In genomic region chr4:168831585-168831918, GRCh38 we compare ENCODE assay signal across 8 cellular contexts.
A peak's percentile ranks its signal among the peaks of the same experiment; 100 is the strongest.
DNase-seq lines count a peak whose midpoint lies in the region; ATAC-seq and TF ChIP-seq lines count a peak whose summit lies in the region.

No MANE protein-coding gene starts in this region.

- no peak for TF ChIP-seq CTCF in KMS-11 (conservative IDR thresholded peaks at IDR 0.05; ENCODE audit: low read depth, low read length)
- no peak for TF ChIP-seq CTCF in nephron progenitor cell (IDR thresholded peaks at IDR 0.05)
- TF ChIP-seq CTCF in GM13977 (IDR thresholded peaks at IDR 0.05; ENCODE audit: extremely low read depth, insufficient read depth, missing control alignments), result no peak

- H4K20me1 ChIP-seq in KMS-11 (ENCODE audit: insufficient read depth), result no peaks in the 10 kb centered on the region

- DNase-seq in nephron progenitor cell, result peak; percentile 18
- DNase-seq in NCI-H510A treated with DMSO at 0.1 percent for 48 hours (lab: John Stamatoyannopoulos, UW), result no peak
- DNase-seq in LoVo (ENCODE audit: low spot score), result no peak
- no peak for DNase-seq in GM13977 (ENCODE audit: low spot score)

- H2AFZ ChIP-seq in KMS-11 (ENCODE audit: low read depth), result peak overlapping the region; percentile 99

- no peaks in the 10 kb centered on the region for H3K36me3 ChIP-seq in KMS-11 (ENCODE audit: insufficient read depth)

- H3K27ac Mint-ChIP-seq in dendritic cell treated with granulocyte-macrophage colony-stimulating factor and Interleukin-4, amounts not matched to agents 40 ng/mL and 50 ng/mL, for 4 days, result peak overlapping the region; percentile 92
- peak overlapping the region; percentile 90 for H3K27ac Mint-ChIP-seq in nephron progenitor cell

- in situ Hi-C loops in GM13977 (cut with MboI; ENCODE audit: low pct_unique_long_range_greater_than_20kb, low sequenced_read_pairs, unreplicated experiment), result no loop called here

- H3K4me1 Mint-ChIP-seq in dendritic cell treated with granulocyte-macrophage colony-stimulating factor and Interleukin-4, amounts not matched to agents 40 ng/mL and 50 ng/mL, for 4 days (ENCODE audit: low read depth), result peaks cover 45% of the 10 kb centered on the region
- peaks cover 69% of the 10 kb centered on the region for H3K4me1 Mint-ChIP-seq in nephron progenitor cell

- H3K4me1 ChIP-seq in KMS-11 (ENCODE audit: low read depth, poor library complexity, severe bottlenecking), result peaks cover 42% of the 10 kb centered on the region

- no peak overlapping the region; the same call in 1 of the 2 replicates for H3K27ac ChIP-seq in KMS-11

- peak overlapping the region; percentile 78 for H3K4me2 ChIP-seq in KMS-11

- no peaks in the 10 kb centered on the region for H3K9me3 Mint-ChIP-seq in dendritic cell treated with granulocyte-macrophage colony-stimulating factor and Interleukin-4, amounts not matched to agents 40 ng/mL and 50 ng/mL, for 4 days
- H3K9me3 Mint-ChIP-seq in nephron progenitor cell, result no peaks in the 10 kb centered on the region

- H3K4me3 Mint-ChIP-seq in dendritic cell treated with granulocyte-macrophage colony-stimulating factor and Interleukin-4, amounts not matched to agents 40 ng/mL and 50 ng/mL, for 4 days, result peak overlapping the region; percentile 77
- peak overlapping the region; percentile 85 for H3K4me3 Mint-ChIP-seq in nephron progenitor cell

- ATAC-seq in GM18868 (IDR thresholded peaks at IDR 0.05; ENCODE audit: unreplicated experiment) (peak; percentile 16), HG02840 (IDR thresholded peaks at IDR 0.05; ENCODE audit: low FRiP score, unreplicated experiment) (no peak)

- peak overlapping the region; percentile 94 for H3K9ac ChIP-seq in KMS-11

- no peak overlapping the region for H3K4me3 ChIP-seq in KMS-11 (IDR thresholded peaks at IDR 0.05; ENCODE audit: insufficient read depth, low read depth, low read length)

- peaks cover 30% of the 10 kb centered on the region for H3K27me3 Mint-ChIP-seq in dendritic cell treated with granulocyte-macrophage colony-stimulating factor and Interleukin-4, amounts not matched to agents 40 ng/mL and 50 ng/mL, for 4 days
- no peaks in the 10 kb centered on the region for H3K27me3 Mint-ChIP-seq in nephron progenitor cell (ENCODE audit: low read depth, poor library complexity)

- H3K79me2 ChIP-seq in KMS-11 (ENCODE audit: insufficient read depth, low read depth), result peaks cover 42% of the 10 kb centered on the region

- no peaks in the 10 kb centered on the region for H3K27me3 ChIP-seq in KMS-11 (ENCODE audit: insufficient read depth, low read depth)

- intact Hi-C loops in dendritic cell treated with granulocyte-macrophage colony-stimulating factor and Interleukin-4, amounts not matched to agents 40 ng/mL and 50 ng/mL, for 4 days (cut with micrococcal nuclease), result loop anchor here (2.0 to 5.0 kb wide), 2 partner anchors 15 to 99 kb away; no protein-coding TSS in a partner anchor

- peaks cover 39% of the 10 kb centered on the region for H3K36me3 Mint-ChIP-seq in dendritic cell treated with granulocyte-macrophage colony-stimulating factor and Interleukin-4, amounts not matched to agents 40 ng/mL and 50 ng/mL, for 4 days (ENCODE audit: low read depth)
- H3K36me3 Mint-ChIP-seq in nephron progenitor cell (ENCODE audit: low read depth), result peaks cover 18% of the 10 kb centered on the region
